ENCODE assay signal across 8 cellular contexts in the genomic region with DNA sequence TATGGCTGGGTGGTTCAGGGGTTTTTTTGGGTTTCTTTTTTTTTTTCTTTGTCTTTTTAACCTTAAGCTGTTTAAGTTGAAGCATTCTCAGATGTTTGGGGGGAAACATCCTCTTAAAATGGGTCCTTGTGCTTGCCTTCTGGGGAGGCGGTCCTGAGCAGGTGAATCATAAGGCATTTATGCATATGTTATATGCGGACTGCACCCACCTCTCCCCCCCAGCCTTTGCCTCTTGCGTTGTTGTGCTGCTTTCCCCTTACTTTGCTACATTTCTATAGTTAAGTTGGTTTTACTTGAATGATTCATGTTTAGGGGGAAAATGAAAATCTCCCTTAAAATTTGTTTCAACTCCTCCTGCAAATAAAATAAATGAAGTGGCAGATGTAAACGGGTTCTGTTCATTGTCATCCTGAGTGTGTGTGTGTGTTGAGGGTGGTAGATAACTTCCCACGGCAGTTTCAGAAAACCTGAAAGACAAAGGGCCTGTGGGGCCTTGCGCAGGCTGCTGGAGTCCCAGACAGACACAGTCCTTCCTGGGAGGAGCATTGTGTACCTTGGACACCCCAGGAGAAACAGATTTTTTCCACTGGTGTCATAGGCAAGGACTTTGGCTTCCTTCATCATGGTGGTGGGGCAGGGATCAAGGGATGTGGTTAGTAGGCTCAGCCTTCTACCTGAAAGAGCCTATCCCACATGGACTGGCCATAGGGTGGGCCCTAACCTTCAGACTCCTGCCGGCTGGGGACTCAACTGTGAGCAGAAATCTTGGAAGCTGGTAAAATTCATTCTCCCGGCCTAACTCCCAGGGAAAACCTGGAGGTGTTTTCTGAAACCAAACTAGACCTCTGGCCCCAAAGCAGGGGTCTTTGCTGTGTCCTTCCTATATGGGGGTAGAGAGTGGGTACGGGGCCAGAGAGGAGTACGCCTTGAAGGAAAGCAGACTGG. TPM values are rescaled to one million over a fixed set of nuclear protein-coding genes. Genes with fewer than 3 reads are reported as not detected.
DNase-seq lines count a peak whose midpoint lies in the region; ATAC-seq and TF ChIP-seq lines count a peak whose summit lies in the region.

No MANE protein-coding gene starts in this region.

- H3K9me3 ChIP-seq in CD4-positive, alpha-beta memory T cell (ENCODE audit: control insufficient read depth in 1 of 2, low read length in 2 of 2): no peaks in the 10 kb centered on the region
- H3K9me3 ChIP-seq in Peyer's patch: no peaks in the 10 kb centered on the region
- no peaks in the 10 kb centered on the region for H3K9me3 ChIP-seq in osteoblast (ENCODE audit: low read depth, low read length)

- H3K4me3 Mint-ChIP-seq in CD4-positive, alpha-beta memory T cell: peak overlapping the region; percentile 17 to 99 (median 74)
- peak overlapping the region; percentile 20 for H3K4me3 Mint-ChIP-seq in dendritic cell treated with granulocyte-macrophage colony-stimulating factor and Interleukin-4, amounts not matched to agents 40 ng/mL and 50 ng/mL, for 4 days

- H3K4me1 Mint-ChIP-seq in CD4-positive, alpha-beta memory T cell: peaks cover 5 to 21% (median 11%) of the 10 kb centered on the region in 4 donors
- peaks cover 69% of the 10 kb centered on the region for H3K4me1 Mint-ChIP-seq in dendritic cell treated with granulocyte-macrophage colony-stimulating factor and Interleukin-4, amounts not matched to agents 40 ng/mL and 50 ng/mL, for 4 days (ENCODE audit: low read depth)

- DNase-seq in CD4-positive, alpha-beta memory T cell: no peak
- DNase-seq in Peyer's patch (peak in 1 of 3 donors; percentile 76), osteoblast (ENCODE audit: insufficient read length, low spot score, missing footprints) (peak; percentile 68), SHP77 treated with DMSO at 0.1 percent for 48 hours (lab: John Stamatoyannopoulos, UW) (no peak), NCI-H128 (lab: John Stamatoyannopoulos, UW; ENCODE audit: unreplicated experiment) (no peak), KG1 (lab: John Stamatoyannopoulos, UW) (no peak)

- no peak overlapping the region for H2AFZ ChIP-seq in osteoblast (ENCODE audit: low read length)

- peaks cover 27 to 42% of the 10 kb centered on the region in 2 donors for H3K36me3 Mint-ChIP-seq in CD4-positive, alpha-beta memory T cell
- peaks cover 55% of the 10 kb centered on the region for H3K36me3 Mint-ChIP-seq in dendritic cell treated with granulocyte-macrophage colony-stimulating factor and Interleukin-4, amounts not matched to agents 40 ng/mL and 50 ng/mL, for 4 days (ENCODE audit: low read depth)

- TF ChIP-seq CTCF in Peyer's patch (IDR thresholded peaks at IDR 0.05) (no peak), osteoblast (IDR thresholded peaks at IDR 0.05; ENCODE audit: extremely low read depth, low read depth, low read length) (no peak)

- peak overlapping the region; percentile 73 for H3K27ac ChIP-seq in CD4-positive, alpha-beta memory T cell (ENCODE audit: low read depth, low read length)
- H3K27ac ChIP-seq in Peyer's patch (peak overlapping the region; percentile 85 to 95 (median 90)), osteoblast (ENCODE audit: low read depth, low read length) (no peak overlapping the region)

- CTCF ChIA-PET in CD4-positive, alpha-beta memory T cell (lab: Charles Lee; ENCODE audit: partially characterized antibody): interaction anchor here (0.9 to 2.3 kb wide), 11 partner anchors 11 to 156 kb away, joined by 3 to 12 read pairs (median 4); a partner anchor contains a TSS

- H3K36me3 ChIP-seq in CD4-positive, alpha-beta memory T cell (ENCODE audit: insufficient read depth, low read length): peaks cover 35% of the 10 kb centered on the region
- H3K36me3 ChIP-seq in Peyer's patch (peaks cover 0 to 38% (median 0%) of the 10 kb centered on the region in 3 donors), osteoblast (ENCODE audit: insufficient read depth, low read length) (peaks cover 51% of the 10 kb centered on the region)

- peaks cover 23% of the 10 kb centered on the region for H3K4me1 ChIP-seq in CD4-positive, alpha-beta memory T cell (ENCODE audit: insufficient read depth, low read length)
- H3K4me1 ChIP-seq in Peyer's patch (peaks cover 5 to 28% (median 7%) of the 10 kb centered on the region in 4 donors), osteoblast (ENCODE audit: insufficient read depth, low read length) (peaks cover 11% of the 10 kb centered on the region)

- POLR2A ChIA-PET in CD4-positive, alpha-beta memory T cell (lab: Charles Lee; ENCODE audit: partially characterized antibody): interaction anchor here (1.0 to 2.7 kb wide), 7 partner anchors 16 to 159 kb away, joined by 3 to 40 read pairs (median 11); a partner anchor contains a TSS

- peak; percentile 44 to 61 for TF ChIP-seq POLR2A in Peyer's patch (IDR thresholded peaks at IDR 0.05)

- intact Hi-C loops in CD4-positive, alpha-beta memory T cell (cut with micrococcal nuclease): no loop called here
- intact Hi-C loops in dendritic cell treated with granulocyte-macrophage colony-stimulating factor and Interleukin-4, amounts not matched to agents 40 ng/mL and 50 ng/mL, for 4 days (cut with micrococcal nuclease): loop anchor here (5.0 kb wide), 2 partner anchors 62 to 158 kb away; a partner anchor contains a TSS

- H3K4me2 ChIP-seq in osteoblast (ENCODE audit: insufficient read depth, low read length): no peak overlapping the region

- no peaks in the 10 kb centered on the region for H3K79me2 ChIP-seq in osteoblast (ENCODE audit: insufficient read depth, low read length)

- H3K4me3 ChIP-seq in CD4-positive, alpha-beta memory T cell (ENCODE audit: low read length in 2 of 2): no peak overlapping the region
- peak overlapping the region in 1 of 4 donors; percentile 84 for H3K4me3 ChIP-seq in Peyer's patch
- H3K4me3 ChIP-seq in osteoblast (ENCODE audit: insufficient read depth, low read length): no peak overlapping the region

- no peaks in the 10 kb centered on the region for H3K27me3 Mint-ChIP-seq in CD4-positive, alpha-beta memory T cell
- H3K27me3 Mint-ChIP-seq in dendritic cell treated with granulocyte-macrophage colony-stimulating factor and Interleukin-4, amounts not matched to agents 40 ng/mL and 50 ng/mL, for 4 days: peaks cover 9% of the 10 kb centered on the region

- peaks cover 20% of the 10 kb centered on the region for H4K20me1 ChIP-seq in osteoblast (ENCODE audit: insufficient read depth, low read length)

- no peaks in the 10 kb centered on the region for H3K9me3 Mint-ChIP-seq in CD4-positive, alpha-beta memory T cell
- no peaks in the 10 kb centered on the region for H3K9me3 Mint-ChIP-seq in dendritic cell treated with granulocyte-macrophage colony-stimulating factor and Interleukin-4, amounts not matched to agents 40 ng/mL and 50 ng/mL, for 4 days

- peak overlapping the region in 6 of 7 donors; percentile 31 to 82 (median 68) for H3K27ac Mint-ChIP-seq in CD4-positive, alpha-beta memory T cell
- H3K27ac Mint-ChIP-seq in dendritic cell treated with granulocyte-macrophage colony-stimulating factor and Interleukin-4, amounts not matched to agents 40 ng/mL and 50 ng/mL, for 4 days: peak overlapping the region; percentile 41

- ATAC-seq in HG02884 (IDR thresholded peaks at IDR 0.05; ENCODE audit: unreplicated experiment): no peak

- H3K27me3 ChIP-seq in CD4-positive, alpha-beta memory T cell (ENCODE audit: insufficient read depth, low read length): no peaks in the 10 kb centered on the region
- H3K27me3 ChIP-seq in Peyer's patch (no peaks in the 10 kb centered on the region), osteoblast (ENCODE audit: insufficient read depth, low read length) (no peaks in the 10 kb centered on the region)

RNA-seq across cellular contexts. Expression of a gene that starts 0.9 kb away (rescaled TPM):
- total RNA-seq in CD4-positive, alpha-beta memory T cell: 1 to 10 TPM; 3.2 to 3.3 TPM
- not detected for polyA plus RNA-seq in CD4-positive, alpha-beta memory T cell
- total RNA-seq in Peyer's patch (10 to 100 TPM; 20.6 to 75.9 (median 24.8) TPM), osteoblast (1.8 and 2.2 TPM in 2 replicates)

RNA-seq across cellular contexts. Expression of a gene that starts 18.2 kb away (rescaled TPM):
- total RNA-seq in CD4-positive, alpha-beta memory T cell: 1 to 10 TPM; 6.3 to 7.3 TPM
- 1 to 10 TPM; 5.2 to 8.1 TPM for polyA plus RNA-seq in CD4-positive, alpha-beta memory T cell
- total RNA-seq in Peyer's patch: 10 to 100 TPM in 2 of 4 donors, 1 to 10 TPM in 2; 4.4 to 19.0 (median 11.4) TPM
- 119 and 135 TPM in 2 replicates for total RNA-seq in osteoblast
